ENCODE assay signal across 10 cellular contexts in the genomic region with DNA sequence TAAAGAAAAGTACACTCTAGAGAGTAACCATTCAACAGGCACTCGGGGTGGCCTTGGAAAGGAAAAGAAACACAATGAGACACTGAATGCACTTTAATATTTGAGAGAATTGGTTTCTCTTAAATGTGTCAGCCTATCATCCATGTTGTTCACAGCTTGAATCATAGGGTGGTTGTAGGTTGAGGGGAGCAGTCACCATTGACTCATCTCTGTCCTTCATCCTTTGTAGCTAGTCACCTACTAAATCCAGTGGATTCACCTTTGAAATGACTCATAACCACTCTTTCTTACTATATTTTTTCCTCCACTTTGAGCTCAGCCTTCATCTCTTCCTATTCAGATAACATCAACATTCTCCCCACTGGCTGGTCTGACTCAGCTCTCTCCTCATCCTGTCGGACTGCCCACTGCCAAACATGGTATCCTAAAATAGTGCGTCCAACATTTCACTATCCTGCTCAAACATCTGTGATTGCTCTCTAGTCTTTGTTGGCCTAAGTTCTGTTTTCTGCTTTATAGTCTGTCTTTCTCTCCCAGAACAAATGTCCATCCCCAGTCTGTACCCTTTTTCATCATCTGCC.
DNase-seq lines count a peak whose midpoint lies in the region; ATAC-seq and TF ChIP-seq lines count a peak whose summit lies in the region.
"Had no signal": no experiment of that assay in that cellular context is flagged by ENCODE, and none has a peak within 500 bp of the region (broad histone marks: within the 10 kb centered on the region; RNA-seq: fewer than 3 reads in every experiment).

No MANE protein-coding gene starts in this region.

- intact Hi-C loops in testis (cut with DNase I; ENCODE audit: low total_unique reads), result no loop called here

- no peaks in the 10 kb centered on the region for H3K4me1 ChIP-seq in testis

- H3K27me3 ChIP-seq in testis, result no peaks in the 10 kb centered on the region

- no peak overlapping the region for H3K4me3 Mint-ChIP-seq in T-cell
- H3K4me3 Mint-ChIP-seq in stimulated activated effector memory CD8-positive, alpha-beta T cell treated with anti-CD3 and anti-CD28 coated beads, Interleukin-12 subunit alpha, Interleukin-12 subunit beta, amount 100 ng/mL, for 72 hours, result no peak overlapping the region
- H3K4me3 Mint-ChIP-seq: CD4-positive, CD25-positive, alpha-beta regulatory T cell had no signal

- H3K27ac Mint-ChIP-seq in T-cell, result no peak overlapping the region
- no peak overlapping the region for H3K27ac Mint-ChIP-seq in stimulated activated effector memory CD8-positive, alpha-beta T cell treated with anti-CD3 and anti-CD28 coated beads, Interleukin-12 subunit alpha, Interleukin-12 subunit beta, amount 100 ng/mL, for 72 hours

- ATAC-seq in T-cell (replicated peaks in 1 of 4) (peak in 3 of 4 experiments; percentile 42 to 60 (median 43)), esophagus mucosa (peak; percentile 99), GM21786 (IDR thresholded peaks at IDR 0.05; ENCODE audit: unreplicated experiment) (no peak)
- ATAC-seq in stimulated activated effector memory CD8-positive, alpha-beta T cell treated with anti-CD3 and anti-CD28 coated beads, Interleukin-12 subunit alpha, Interleukin-12 subunit beta, amount 100 ng/mL, for 72 hours, result peak; percentile 99

- no peak for TF ChIP-seq POLR2A in testis (IDR thresholded peaks at IDR 0.05)

- POLR2A ChIA-PET in T-cell (lab: Charles Lee), result interaction anchor here in 1 of 2 donors (0.6 to 0.7 kb wide), 2 partner anchors 12 to 215 kb away, joined by 3 to 8 read pairs; no protein-coding TSS in a partner anchor

- peaks cover 4% of the 10 kb centered on the region for H3K36me3 Mint-ChIP-seq in T-cell
- no peaks in the 10 kb centered on the region for H3K36me3 Mint-ChIP-seq in stimulated activated effector memory CD8-positive, alpha-beta T cell treated with anti-CD3 and anti-CD28 coated beads, Interleukin-12 subunit alpha, Interleukin-12 subunit beta, amount 100 ng/mL, for 72 hours
- H3K36me3 Mint-ChIP-seq: CD4-positive, CD25-positive, alpha-beta regulatory T cell had no signal

- H3K9me3 Mint-ChIP-seq in T-cell, result peaks cover 0 to 5% (median 0%) of the 10 kb centered on the region in 3 donors
- peaks cover 3% of the 10 kb centered on the region for H3K9me3 Mint-ChIP-seq in stimulated activated effector memory CD8-positive, alpha-beta T cell treated with anti-CD3 and anti-CD28 coated beads, Interleukin-12 subunit alpha, Interleukin-12 subunit beta, amount 100 ng/mL, for 72 hours

- no peak for TF ChIP-seq CTCF in testis (IDR thresholded peaks at IDR 0.05)

- no peak overlapping the region for H3K27ac ChIP-seq in testis

- peaks cover 0 to 6% (median 5%) of the 10 kb centered on the region in 3 donors for H3K4me1 Mint-ChIP-seq in T-cell
- peaks cover 8% of the 10 kb centered on the region for H3K4me1 Mint-ChIP-seq in stimulated activated effector memory CD8-positive, alpha-beta T cell treated with anti-CD3 and anti-CD28 coated beads, Interleukin-12 subunit alpha, Interleukin-12 subunit beta, amount 100 ng/mL, for 72 hours
- H3K4me1 Mint-ChIP-seq: CD4-positive, CD25-positive, alpha-beta regulatory T cell had no signal

- WGBS in testis, 2 donors, result 74 to 81% methylated on average over 3 of the region's 3 CpGs

- H3K27me3 Mint-ChIP-seq in T-cell, result peaks cover 0 to 3% of the 10 kb centered on the region in 2 donors
- H3K27me3 Mint-ChIP-seq: CD4-positive, CD25-positive, alpha-beta regulatory T cell had no signal

- no peaks in the 10 kb centered on the region for H3K9me3 ChIP-seq in testis

- CTCF ChIA-PET in T-cell (lab: Charles Lee), result interaction anchor here in 1 of 2 donors (0.7 kb wide), 1 partner anchor 120 kb away, joined by 6 read pairs; no protein-coding TSS in a partner anchor

- no peak overlapping the region for H3K4me3 ChIP-seq in testis

- no peaks in the 10 kb centered on the region for H3K36me3 ChIP-seq in testis (ENCODE audit: low read depth, missing control alignments)

- DNase-seq in activated T-cell treated with anti-CD3 and anti-CD28 coated beads for 24 hours (ENCODE audit: low read depth), result peak; percentile 28
- no peak for DNase-seq in activated T-cell treated with anti-CD3 and anti-CD28 coated beads, Interleukin-2, amount 50 U/mL, for 1 hour
- no peak for DNase-seq in T-cell
- DNase-seq in stimulated activated effector memory CD8-positive, alpha-beta T cell treated with anti-CD3 and anti-CD28 coated beads, Interleukin-12 subunit alpha, Interleukin-12 subunit beta, amount 100 ng/mL, for 72 hours (ENCODE audit: low spot score in 2 of 2), result no peak
- no peak for DNase-seq in testis
- no peak for DNase-seq in DMS153 (lab: John Stamatoyannopoulos, UW)
- DNase-seq: NCI-H774 had no signal
